Comparison of ENCODE assay signal across 9 cellular contexts in the genomic region with DNA sequence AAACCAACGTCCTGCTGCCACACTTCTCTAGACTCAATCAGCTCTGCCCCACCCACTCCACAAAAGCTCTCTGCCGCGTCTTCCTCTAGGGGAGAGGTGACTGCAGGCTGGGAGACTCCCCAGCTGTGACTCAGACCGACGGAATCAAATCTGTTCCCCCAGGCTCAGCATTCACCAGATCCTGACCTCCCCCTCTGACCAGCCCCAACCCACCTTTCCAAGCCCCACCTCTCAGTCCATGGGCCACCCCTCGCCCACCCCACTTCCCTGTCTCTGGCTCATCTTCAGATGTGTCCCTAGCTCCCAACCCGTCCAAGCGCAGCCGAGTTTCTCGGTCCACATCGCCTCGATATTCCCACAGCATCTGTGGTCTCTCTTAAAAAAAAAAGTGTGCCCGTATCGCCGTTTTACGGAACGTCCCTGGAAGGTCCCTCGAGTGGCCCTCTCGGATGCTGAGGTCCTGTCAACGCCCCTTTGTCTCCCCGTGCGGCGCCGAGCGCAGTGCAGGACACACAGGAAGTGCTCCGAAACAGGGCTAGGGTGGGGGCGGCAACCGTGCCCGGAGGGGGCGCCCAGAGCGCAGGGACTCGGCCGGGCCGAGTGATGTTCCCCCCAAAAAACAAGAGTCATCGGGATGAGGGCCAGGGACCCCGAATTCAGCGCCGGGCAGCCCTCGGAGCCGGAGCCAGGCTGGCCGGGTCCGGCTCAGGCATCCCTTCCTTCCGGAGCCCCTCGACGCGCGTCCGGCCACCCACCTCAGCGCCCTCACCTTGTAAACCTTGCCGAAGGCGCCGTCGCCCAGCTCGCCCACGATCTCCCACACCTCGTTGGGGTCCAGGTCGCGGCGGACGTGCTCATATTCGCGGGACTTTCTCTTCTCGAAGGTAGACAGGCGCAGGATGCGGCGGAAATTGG. TPM values are rescaled to one million over a fixed set of nuclear protein-coding genes. Genes with fewer than 3 reads are reported as not detected.
DNase-seq lines count a peak whose midpoint lies in the region; ATAC-seq, FAIRE-seq and TF ChIP-seq lines count a peak whose summit lies in the region.
"Had no signal": no experiment of that assay in that cellular context is flagged by ENCODE, and none has a peak within 500 bp of the region (broad histone marks: within the 10 kb centered on the region; RNA-seq: fewer than 3 reads in every experiment).

No MANE protein-coding gene starts in this region.

- H3K9ac ChIP-seq in H1 (replicated peaks in 1 of 4; ENCODE audit: extremely low read depth in 1 of 4, low read depth in 3 of 4, low read length in 3 of 4) = peak overlapping the region; percentile 16 to 53 (median 26); a peak in 5 of 7 replicates

- H4K20me1 ChIP-seq in H1 (replicated peaks in 1 of 2; ENCODE audit: control insufficient read depth in 1 of 2, insufficient read depth in 2 of 2, low read length in 2 of 2) = peaks cover 0 to 6% of the 10 kb centered on the region in 2 experiments

- TF ChIP-seq CTCF in H1 (IDR thresholded peaks at IDR 0.05; ENCODE audit: control extremely low read depth in 1 of 3, insufficient read depth in 1 of 3, low read depth in 1 of 3, low read length in 3 of 3) = no peak

- H3K36me3 ChIP-seq in H1 (ENCODE audit: control insufficient read depth in 2 of 4, insufficient read depth in 4 of 4, low read length in 3 of 4) = no peaks in the 10 kb centered on the region

- H2BK15ac ChIP-seq in H1 (ENCODE audit: low read length) = no peak overlapping the region

- no peak overlapping the region for H2AK5ac ChIP-seq in H1 (ENCODE audit: low read depth, low read length)

- no peak for TF ChIP-seq RAD21 in H1 (IDR thresholded peaks at IDR 0.05 in 1 of 2, conservative IDR thresholded peaks at IDR 0.05 in 1 of 2; ENCODE audit: low read depth in 2 of 2, low read length in 2 of 2)

- no peak for TF ChIP-seq POLR2A in H1 (IDR thresholded peaks at IDR 0.05; ENCODE audit: control extremely low read depth in 1 of 2, low read depth in 2 of 2, low read length in 2 of 2)

- POLR2A ChIA-PET in H1 (lab: Charles Lee; ENCODE audit: partially characterized antibody) = interaction anchor here (0.8 to 4.9 kb wide), 5 partner anchors 9 to 94 kb away, joined by 3 to 27 read pairs (median 5); no protein-coding TSS in a partner anchor

- CTCF ChIA-PET in H1 (lab: Charles Lee; ENCODE audit: partially characterized antibody) = interaction anchor here (0.7 to 2.9 kb wide), 25 partner anchors 8 to 145 kb away, joined by 3 to 15 read pairs (median 3); no protein-coding TSS in a partner anchor

- peaks cover 0 to 8% of the 10 kb centered on the region in 2 experiments; a peak in 1 of 4 replicates for H3K79me2 ChIP-seq in H1 (ENCODE audit: control insufficient read depth in 1 of 2, insufficient read depth in 2 of 2, low read length in 2 of 2)

- DNase-seq in NCI-H146 (lab: John Stamatoyannopoulos, UW) (peak; percentile 43), NCI-H146 treated with DMSO at 0.1 percent for 48 hours (lab: John Stamatoyannopoulos, UW; ENCODE audit: unreplicated experiment) (no peak), NCI-H748 treated with DMSO at 0.1 percent for 48 hours (lab: John Stamatoyannopoulos, UW) (peak; percentile 25), H1 (ENCODE audit: low read depth in 1 of 2, low spot score in 2 of 2) (peak in 1 of 2 experiments; percentile 86)
- peak; percentile 86 for DNase-seq in activated CD8-positive, alpha-beta memory T cell treated with anti-CD3 and anti-CD28 coated beads for 24 hours
- DNase-seq in stimulated activated naive CD8-positive, alpha-beta T cell treated with anti-CD3 and anti-CD28 coated beads, Interleukin-15, Interleukin-2, amounts not matched to agents 100 U/mL and 50 U/mL, for 24 hours = peak; percentile 79

- H3K4me1 ChIP-seq in H1 (replicated peaks in 1 of 4; ENCODE audit: control insufficient read depth in 3 of 4, insufficient read depth in 4 of 4, low read length in 3 of 4) = peaks cover 0 to 4% (median 1%) of the 10 kb centered on the region in 4 experiments; a peak in 3 of 7 replicates
- H3K4me1 ChIP-seq in mononuclear cell (ENCODE audit: insufficient read depth, low read length) = peaks cover 49% of the 10 kb centered on the region

- no peak overlapping the region for H3K27ac ChIP-seq in H1 (ENCODE audit: low read depth, low read length)

- no peak overlapping the region for H3K23ac ChIP-seq in H1 (ENCODE audit: insufficient read length)

- peak overlapping the region; percentile 71 to 86 for H3K4me2 ChIP-seq in H1 (ENCODE audit: insufficient read depth in 1 of 2, low read depth in 2 of 2, low read length in 2 of 2)

- TF ChIP-seq EP300 in H1 (IDR thresholded peaks at IDR 0.05; ENCODE audit: borderline replicate concordance in 1 of 2, low read depth in 2 of 2, low read length in 2 of 2) = no peak

- peaks cover 8% of the 10 kb centered on the region; the same call in 1 of the 2 replicates for H3K79me1 ChIP-seq in H1 (ENCODE audit: low read depth, low read length)

- H2BK12ac ChIP-seq in H1 (ENCODE audit: low read depth, low read length) = no peak overlapping the region

- ATAC-seq in HG02885 (IDR thresholded peaks at IDR 0.05; ENCODE audit: poor library complexity, unreplicated experiment) = peak; percentile 27
- peak; percentile 50 for ATAC-seq in stimulated activated naive CD8-positive, alpha-beta T cell treated with anti-CD3 and anti-CD28 coated beads, Interleukin-15, Interleukin-2, amounts not matched to agents 100 U/mL and 50 U/mL, for 24 hours

- H3K4ac ChIP-seq in H1 (replicated peaks; ENCODE audit: insufficient read length, low read depth, low read length) = peak overlapping the region; percentile 53

- H3K14ac ChIP-seq in H1 (ENCODE audit: insufficient read length) = no peak overlapping the region

- peaks cover 14% of the 10 kb centered on the region for H3K23me2 ChIP-seq in H1 (ENCODE audit: low read depth, low read length)

- H3K18ac ChIP-seq in H1 (ENCODE audit: extremely low read depth, low read length) = peak overlapping the region; percentile 83

- peak overlapping the region; percentile 46 for H3K56ac ChIP-seq in H1 (replicated peaks; ENCODE audit: insufficient read length, low read depth, low read length)

- FAIRE-seq in H1 (lab: Jason Lieb, UNC) = no peak
- FAIRE-seq: G401.6 had no signal

- H4K8ac ChIP-seq in H1 (ENCODE audit: extremely low read depth, insufficient read depth, low read length) = peak overlapping the region; percentile 45; the same call in 1 of the 2 replicates

- H3K27me3 ChIP-seq in H1 (replicated peaks in 1 of 4; ENCODE audit: control insufficient read depth in 3 of 4, extremely low read depth in 1 of 4, insufficient read depth in 3 of 4, low read length in 3 of 4) = no peaks in the 10 kb centered on the region; a peak in 1 of 7 replicates
- no peaks in the 10 kb centered on the region for H3K27me3 ChIP-seq in mononuclear cell (ENCODE audit: insufficient read depth, low read length)

- H2BK5ac ChIP-seq in H1 (ENCODE audit: low read depth, low read length) = peak overlapping the region; percentile 26; the same call in 1 of the 2 replicates

- H3K9me3 ChIP-seq in H1 (ENCODE audit: insufficient read depth in 2 of 2, low read depth in 1 of 2, low read length in 1 of 2) (no peaks in the 10 kb centered on the region), mononuclear cell (ENCODE audit: low read depth, low read length) (no peaks in the 10 kb centered on the region)

- no peak overlapping the region for H2BK20ac ChIP-seq in H1 (ENCODE audit: low read length)

- 2% methylated on average over 65 of the region's 66 CpGs; no CpG with 5 or more reads in 1 of the 2 experiments for WGBS in H1 (ENCODE audit: extremely low coverage in 1 of 2, insufficient coverage in 1 of 2, insufficient read length in 1 of 2, insufficient replicate concordance in 2 of 2, low coverage in 1 of 2, low lambda C conversion rate in 2 of 2, missing lambda C conversion rate in 1 of 2), 2 experiments

- no peak overlapping the region for H2BK120ac ChIP-seq in H1 (replicated peaks; ENCODE audit: low read depth, low read length)

- no peak overlapping the region for H4K91ac ChIP-seq in H1 (replicated peaks; ENCODE audit: insufficient read length, low read length)

- H2AFZ ChIP-seq in H1 (ENCODE audit: low read length) = no peak overlapping the region

- H4K5ac ChIP-seq in H1 (ENCODE audit: insufficient read length, low read depth, low read length) = no peak overlapping the region

- peak overlapping the region; percentile 61 to 84 (median 79) for H3K4me3 ChIP-seq in H1 (ENCODE audit: extremely low read depth in 1 of 4, insufficient read depth in 2 of 4, low read depth in 3 of 4, low read length in 4 of 4)
- peak overlapping the region; percentile 85 for H3K4me3 ChIP-seq in mononuclear cell (ENCODE audit: low read length)

TF ChIP-seq in H1, 55 proteins besides CTCF, POLR2A, EP300 and RAD21 (continues in another document):
- TF ChIP-seq KDM1A (IDR thresholded peaks at IDR 0.05; ENCODE audit: borderline replicate concordance, low read length) = no peak
- TF ChIP-seq TAF7 (optimal IDR thresholded peaks at IDR 0.05; ENCODE audit: borderline replicate concordance, low read depth, low read length) = no peak
- no peak for TF ChIP-seq CREB1 (IDR thresholded peaks at IDR 0.05)
- no peak for TF ChIP-seq SRF (IDR thresholded peaks at IDR 0.05; ENCODE audit: low read depth, low read length)

RNA-seq across cellular contexts. Expression of a gene that starts 0.6 kb away (rescaled TPM):
- total RNA-seq in H1 (2021; fragmentation: NEBNext Ultra II Directional; extraction: Animal tissue kit (Norgen Biotek cat#: 25700)) = 20.8 and 21.4 TPM in 2 replicates
- polyA plus RNA-seq in H1 (2011; rRNA removed) = 10.5 and 11.2 TPM in 2 replicates
- polyA plus RNA-seq in H1 (2011; cell fraction: cytosol; rRNA removed) = 9.1 TPM
- polyA plus RNA-seq in H1 (2011; cell fraction: nucleus; rRNA removed) = 23.7 TPM
- 13.1 to 18.3 TPM (median 14.2 TPM) in 4 replicates for polyA plus RNA-seq in H1 (2012, experiment 1 of 2)
- 10.4 TPM for polyA plus RNA-seq in H1 (2012, experiment 2 of 2)
- polyA plus RNA-seq in H1 (2013, experiment 1 of 2) = 10.8 TPM
- polyA plus RNA-seq in H1 (2013, experiment 2 of 2) = 9.6 TPM
- polyA minus RNA-seq in H1 (2011; rRNA and poly(A)+ RNA removed) = 10.5 and 10.7 TPM in 2 replicates
- polyA minus RNA-seq in H1 (2011; cell fraction: cytosol; rRNA and poly(A)+ RNA removed) = 16.5 TPM
- 21.9 TPM for polyA minus RNA-seq in H1 (2011; cell fraction: nucleus; rRNA and poly(A)+ RNA removed)
- 134 TPM for total RNA-seq in mononuclear cell

RNA-seq across cellular contexts. Expression of a gene that starts 6.6 kb away (rescaled TPM):
- total RNA-seq in H1 (2021; fragmentation: NEBNext Ultra II Directional; extraction: Animal tissue kit (Norgen Biotek cat#: 25700)) = not detected in 2 replicates
- polyA plus RNA-seq in H1 (2011; rRNA removed) = not detected in 2 replicates
- polyA plus RNA-seq in H1 (2011; cell fraction: cytosol; rRNA removed) = not detected
- polyA plus RNA-seq in H1 (2011; cell fraction: nucleus; rRNA removed) = not detected
- not detected in 4 replicates for polyA plus RNA-seq in H1 (2012, experiment 1 of 2)
- polyA plus RNA-seq in H1 (2012, experiment 2 of 2) = not detected
- not detected for polyA plus RNA-seq in H1 (2013, experiment 1 of 2)
- not detected for polyA plus RNA-seq in H1 (2013, experiment 2 of 2)
- not detected in 2 replicates for polyA minus RNA-seq in H1 (2011; rRNA and poly(A)+ RNA removed)
- not detected for polyA minus RNA-seq in H1 (2011; cell fraction: cytosol; rRNA and poly(A)+ RNA removed)
- not detected for polyA minus RNA-seq in H1 (2011; cell fraction: nucleus; rRNA and poly(A)+ RNA removed)
- total RNA-seq in mononuclear cell = not detected
